8 cellular contexts compared by ENCODE assay signal in genomic region chrX:70452143-70452733, GRCh38. TPM values are rescaled to one million over a fixed set of nuclear protein-coding genes. Genes with fewer than 3 reads are reported as not detected.
DNase-seq lines count a peak whose midpoint lies in the region; ATAC-seq, FAIRE-seq and TF ChIP-seq lines count a peak whose summit lies in the region.

No MANE protein-coding gene starts in this region.

- intact Hi-C loops in K562 (cut with micrococcal nuclease) = loop anchor here (5.0 to 10.0 kb wide), 2 partner anchors 513 to 725 kb away; no protein-coding TSS in a partner anchor
- intact Hi-C loops in spleen (cut with DNase I; ENCODE audit: low total_unique reads) = no loop called here

- peak overlapping the region; percentile 33; the same call in 1 of the 2 replicates for H2AFZ ChIP-seq in Karpas-422 (ENCODE audit: low read length)
- peak overlapping the region; percentile 85 for H2AFZ ChIP-seq in K562 (ENCODE audit: low read depth, low read length)

- peak; percentile 5 to 34; a peak in 1 of 4 replicates for TF ChIP-seq RAD21 in K562 (CRISPR knock-in tag; conservative IDR thresholded peaks at IDR 0.05 in 1 of 2, IDR thresholded peaks at IDR 0.05 in 1 of 2)

- ATAC-seq in GM21360 (IDR thresholded peaks at IDR 0.05; ENCODE audit: unreplicated experiment) = peak; percentile 35
- ATAC-seq in K562 = peak; percentile 71

- peaks cover 0 to 9% (median 0%) of the 10 kb centered on the region in 3 donors for H3K36me3 Mint-ChIP-seq in CD8-positive, alpha-beta memory T cell
- peaks cover 4% of the 10 kb centered on the region for H3K36me3 Mint-ChIP-seq in T-helper 1 cell treated with Interleukin-12 subunit alpha and Interleukin-12 subunit beta and Interleukin-4 antibody, amounts not matched to agents 30 μg/mL and 1 μg/mL, for 36 hours (ENCODE audit: low read depth)

- no peaks in the 10 kb centered on the region for H3K9me3 ChIP-seq in CD8-positive, alpha-beta memory T cell (ENCODE audit: low read length)
- no peaks in the 10 kb centered on the region for H3K9me3 ChIP-seq in Karpas-422 (ENCODE audit: low read length)
- no peaks in the 10 kb centered on the region for H3K9me3 ChIP-seq in K562 (replicated peaks; ENCODE audit: control insufficient read depth, insufficient read depth, low read depth, low read length)
- H3K9me3 ChIP-seq in spleen = no peaks in the 10 kb centered on the region

- H3K9me3 Mint-ChIP-seq in CD8-positive, alpha-beta memory T cell = no peaks in the 10 kb centered on the region
- H3K9me3 Mint-ChIP-seq in T-helper 1 cell treated with Interleukin-12 subunit alpha and Interleukin-12 subunit beta and Interleukin-4 antibody, amounts not matched to agents 30 μg/mL and 1 μg/mL, for 36 hours = no peaks in the 10 kb centered on the region

- H3K79me2 ChIP-seq in Karpas-422 (ENCODE audit: low read length) (0 out of 2 replicates have a peak, but pooled peaks cover 4% of the 10 kb centered on the region), K562 (ENCODE audit: control insufficient read depth, insufficient read depth, low read length) (peaks cover 3% of the 10 kb centered on the region; the same call in 2 of the 3 replicates)

- H3K4me1 Mint-ChIP-seq in CD8-positive, alpha-beta memory T cell = peaks cover 36 to 44% (median 41%) of the 10 kb centered on the region in 3 donors
- H3K4me1 Mint-ChIP-seq in T-helper 1 cell treated with Interleukin-12 subunit alpha and Interleukin-12 subunit beta and Interleukin-4 antibody, amounts not matched to agents 30 μg/mL and 1 μg/mL, for 36 hours (ENCODE audit: low read depth) = peaks cover 34% of the 10 kb centered on the region

- POLR2A ChIA-PET in CD8-positive, alpha-beta memory T cell (lab: Charles Lee) = interaction anchor here (0.6 to 1.4 kb wide), 2 partner anchors 17 to 479 kb away, joined by 3 to 10 read pairs; partner anchors contain the start of gene SLC7A3
- POLR2A ChIA-PET in K562 (lab: Yijun Ruan, JAX) = interaction anchor here (0.7 to 1.6 kb wide), 4 partner anchors 9 to 213 kb away, joined by 3 to 4 read pairs (median 3); no protein-coding TSS in a partner anchor

- TF ChIP-seq EP300 in K562 (IDR thresholded peaks at IDR 0.05; ENCODE audit: low read length) = no peak

- no TSS peak for BruUV-seq in K562 (replicated peaks; lab: Mats Ljungman, UMichigan)

- no peaks in the 10 kb centered on the region for H3K9me1 ChIP-seq in K562 (ENCODE audit: control insufficient read depth, insufficient read depth, low read length)

- peaks cover 13% of the 10 kb centered on the region for H3K4me1 ChIP-seq in CD8-positive, alpha-beta memory T cell (ENCODE audit: insufficient read depth, low read length)
- H3K4me1 ChIP-seq in Karpas-422 (ENCODE audit: low read length) (peaks cover 18% of the 10 kb centered on the region), K562 (replicated peaks in 1 of 2; ENCODE audit: control insufficient read depth in 2 of 2, insufficient read depth in 2 of 2, low read length in 2 of 2) (peaks cover 0 to 23% of the 10 kb centered on the region in 2 experiments; a peak in 4 of 5 replicates), spleen (peaks cover 0 to 46% (median 18%) of the 10 kb centered on the region in 6 donors)

- peak overlapping the region; percentile 80 to 98 (median 90) for H3K27ac Mint-ChIP-seq in CD8-positive, alpha-beta memory T cell
- H3K27ac Mint-ChIP-seq in T-helper 1 cell treated with Interleukin-12 subunit alpha and Interleukin-12 subunit beta and Interleukin-4 antibody, amounts not matched to agents 30 μg/mL and 1 μg/mL, for 36 hours = peak overlapping the region; percentile 78

- in situ Hi-C loops in K562 (cut with MboI) = loop anchor here (10.0 kb wide), 1 partner anchor 213 kb away; no protein-coding TSS in a partner anchor

- H3K27ac ChIP-seq in CD8-positive, alpha-beta memory T cell (ENCODE audit: low read depth, low read length) = no peak overlapping the region
- H3K27ac ChIP-seq in Karpas-422 (ENCODE audit: low read length) (peak overlapping the region; percentile 46), K562 (ENCODE audit: extremely low read depth, low read depth, low read length) (no peak overlapping the region), spleen (peak overlapping the region; percentile 2 to 84 (median 54))

- CTCF ChIA-PET in CD8-positive, alpha-beta memory T cell (lab: Charles Lee) = interaction anchor here (1.4 to 3.7 kb wide), 5 partner anchors 8 to 20 kb away, joined by 3 to 26 read pairs (median 3); no protein-coding TSS in a partner anchor
- CTCF ChIA-PET in K562 (lab: Yijun Ruan, JAX; ENCODE audit: low intra/inter-chr PET ratio) = no interaction called here

- no peaks in the 10 kb centered on the region for H3K36me3 ChIP-seq in CD8-positive, alpha-beta memory T cell (ENCODE audit: insufficient read depth, low read length)
- H3K36me3 ChIP-seq in Karpas-422 (ENCODE audit: insufficient read depth, low read length) (no peaks in the 10 kb centered on the region), K562 (ENCODE audit: control insufficient read depth, insufficient read depth, low read length) (no peaks in the 10 kb centered on the region), spleen (no peaks in the 10 kb centered on the region)

- TF ChIP-seq CTCF in K562 (IDR thresholded peaks at IDR 0.05 in 2 of 3, conservative IDR thresholded peaks at IDR 0.05 in 1 of 3; ENCODE audit: insufficient read depth in 2 of 3, low read depth in 1 of 3, low read length in 3 of 3) (peak; percentile 64 to 74 (median 66)), spleen (IDR thresholded peaks at IDR 0.05 in 8 of 11, conservative IDR thresholded peaks at IDR 0.05 in 3 of 11) (peak in 10 of 11 experiments; percentile 15 to 72 (median 60))

- FAIRE-seq in K562 (lab: Jason Lieb, UNC) = peak; percentile 82

- H3K9me2 ChIP-seq in Karpas-422 (replicated peaks; ENCODE audit: insufficient read depth, low read length) = no peaks in the 10 kb centered on the region

- WGBS in K562 (ENCODE audit: insufficient coverage, low coverage, missing lambda C conversion rate) = 3% methylated on average over 8 of the region's 39 CpGs
- WGBS in spleen, 5 donors = 0 to 35% (median 1%) methylated on average over 15 to 39 of the region's 39 CpGs

- H3K9ac ChIP-seq in Karpas-422 (ENCODE audit: low read length) = peak overlapping the region; percentile 81
- peak overlapping the region in 1 of 2 experiments; percentile 52; a peak in 1 of 4 replicates for H3K9ac ChIP-seq in K562 (ENCODE audit: insufficient read depth in 1 of 2, low read depth in 2 of 2, low read length in 2 of 2)

- H3K4me3 ChIP-seq in CD8-positive, alpha-beta memory T cell (ENCODE audit: low read length) = peak overlapping the region; percentile 47
- H3K4me3 ChIP-seq in Karpas-422 (ENCODE audit: low read length) (peak overlapping the region; percentile 75), K562 (peak overlapping the region; percentile 38), spleen (peak overlapping the region; percentile 20 to 76 (median 48))

- no peaks in the 10 kb centered on the region for H3K27me3 ChIP-seq in CD8-positive, alpha-beta memory T cell (ENCODE audit: insufficient read depth, low read length, poor library complexity, severe bottlenecking)
- H3K27me3 ChIP-seq in Karpas-422 (ENCODE audit: low read length) (no peaks in the 10 kb centered on the region), K562 (ENCODE audit: control insufficient read depth in 2 of 2, insufficient read depth in 2 of 2, low read length in 2 of 2) (peaks cover 0 to 13% of the 10 kb centered on the region in 2 experiments; a peak in 1 of 5 replicates), spleen (replicated peaks in 1 of 7) (peaks cover 0 to 40% (median 0%) of the 10 kb centered on the region in 7 donors)

- peak overlapping the region; percentile 86 to 98 (median 92) for H3K4me3 Mint-ChIP-seq in CD8-positive, alpha-beta memory T cell
- H3K4me3 Mint-ChIP-seq in T-helper 1 cell treated with Interleukin-12 subunit alpha and Interleukin-12 subunit beta and Interleukin-4 antibody, amounts not matched to agents 30 μg/mL and 1 μg/mL, for 36 hours = peak overlapping the region; percentile 91

- H4K20me1 ChIP-seq in Karpas-422 (ENCODE audit: insufficient read depth, low read depth, low read length) (no peaks in the 10 kb centered on the region), K562 (replicated peaks; ENCODE audit: control insufficient read depth, insufficient read depth, low read length) (0 out of 2 replicates have a peak, but pooled peaks cover 9% of the 10 kb centered on the region)

- peaks cover 0 to 10% of the 10 kb centered on the region in 2 donors for H3K27me3 Mint-ChIP-seq in CD8-positive, alpha-beta memory T cell
- H3K27me3 Mint-ChIP-seq in T-helper 1 cell treated with Interleukin-12 subunit alpha and Interleukin-12 subunit beta and Interleukin-4 antibody, amounts not matched to agents 30 μg/mL and 1 μg/mL, for 36 hours (ENCODE audit: low read depth) = no peaks in the 10 kb centered on the region

- peak; percentile 34 to 72 (median 43) for DNase-seq in CD8-positive, alpha-beta memory T cell
- DNase-seq in Karpas-422 (peak; percentile 88), K562 (ENCODE audit: extremely low read depth in 1 of 4, low spot score in 3 of 4) (peak; percentile 51 to 78 (median 62)), iPS-NIHi11 (ENCODE audit: low spot score) (peak; percentile 47), spleen (peak; percentile 84), iPS-NIHi7 (ENCODE audit: extremely low spot score) (no peak)

- TF ChIP-seq POLR2A in K562 (conservative IDR thresholded peaks at IDR 0.05) (no peak), spleen (IDR thresholded peaks at IDR 0.05) (no peak)

- peak overlapping the region; percentile 69 for H3K4me2 ChIP-seq in Karpas-422 (ENCODE audit: low read depth, low read length, poor library complexity, severe bottlenecking)
- H3K4me2 ChIP-seq in K562 (ENCODE audit: insufficient read depth, low read length) = peak overlapping the region; percentile 66

RNA-seq across cellular contexts. Expression of gene DLG3, which starts 7.6 kb away (rescaled TPM):
- 10 to 100 TPM; 28.1 to 30.4 TPM for total RNA-seq in CD8-positive, alpha-beta memory T cell
- polyA plus RNA-seq in CD8-positive, alpha-beta memory T cell = 13.5 TPM
- 14.5 and 24.6 TPM in 2 replicates for total RNA-seq in Karpas-422 (2014; rRNA removed; shearing (Covaris generic); ENCODE audit: low replicate concordance)
- total RNA-seq in K562 (2011; cell fraction: chromatin; rRNA removed; ENCODE audit: low replicate concordance) = 6.5 and 9.0 TPM in 2 replicates
- total RNA-seq in K562 (2011; cell fraction: nucleolus; rRNA removed) = 4.2 and 4.3 TPM in 2 replicates
- 5.1 and 5.2 TPM in 2 replicates for total RNA-seq in K562 (2011; cell fraction: nucleoplasm; rRNA removed)
- total RNA-seq in K562 (2014; rRNA removed) (4.3 and 4.5 TPM in 2 replicates), K562 (2014; rRNA removed; fragmentation: Illumina TruSeq; extraction: Trizol) (9.9 and 12.9 TPM in 2 replicates), K562 (2015; rRNA removed; fragmentation: Illumina TruSeq; extraction: Trizol) (5.4 and 9.2 TPM in 2 replicates), K562 (2021) (8.2 and 8.7 TPM in 2 replicates), spleen (10 to 100 TPM; 27.9 to 46.3 (median 39.7) TPM)
- polyA plus RNA-seq in K562 (2011; rRNA removed) (10.4 and 11.9 TPM in 2 replicates), K562 (2014; fragmentation: Illumina TruSeq; extraction: Trizol) (10.6 and 15.7 TPM in 2 replicates), K562 (2014; fragmentation: Nextera tagmentation; extraction: Ambion mirVana) (1 to 10 TPM; 3.1 TPM), K562 (2014; rRNA removed) (6.8 and 8.8 TPM in 2 replicates), spleen (1 to 10 TPM; 2.7 to 6.2 (median 4.3) TPM)
- 4.6 and 8.8 TPM in 2 replicates for polyA plus RNA-seq in K562 (2011; cell fraction: cytosol; rRNA removed)
- polyA plus RNA-seq in K562 (2011; cell fraction: nucleus; rRNA removed) = 6.6 and 7.7 TPM in 2 replicates
- polyA plus RNA-seq in K562 (2012) = 6.1 and 6.4 TPM in 2 replicates
- 9.7 and 11.6 TPM in 2 replicates for polyA minus RNA-seq in K562 (2011; rRNA and poly(A)+ RNA removed)
- 2.3 and 6.9 TPM in 2 replicates for polyA minus RNA-seq in K562 (2011; cell fraction: cytosol; rRNA and poly(A)+ RNA removed)
- polyA minus RNA-seq in K562 (2011; cell fraction: nucleus; rRNA and poly(A)+ RNA removed) = 1.3 and 4.4 TPM in 2 replicates

RNA-seq across cellular contexts. Expression of gene GDPD2, which starts 29.1 kb away (rescaled TPM):
- under 1 TPM in 1 of 2 experiments, not detected in 1; 0.09 TPM for total RNA-seq in CD8-positive, alpha-beta memory T cell
- not detected for polyA plus RNA-seq in CD8-positive, alpha-beta memory T cell
- not detected in 2 replicates for total RNA-seq in Karpas-422 (2014; rRNA removed; shearing (Covaris generic); ENCODE audit: low replicate concordance)
- total RNA-seq in K562 (2011; cell fraction: chromatin; rRNA removed; ENCODE audit: low replicate concordance) = 0.16 and 0.32 TPM in 2 replicates
- total RNA-seq in K562 (2011; cell fraction: nucleolus; rRNA removed) = not detected in 2 replicates
- not detected in 2 replicates for total RNA-seq in K562 (2011; cell fraction: nucleoplasm; rRNA removed)
- not detected in 2 replicates for total RNA-seq in K562 (2014; rRNA removed)
- not detected in 2 replicates for total RNA-seq in K562 (2014; rRNA removed; fragmentation: Illumina TruSeq; extraction: Trizol)
- total RNA-seq in K562 (2015; rRNA removed; fragmentation: Illumina TruSeq; extraction: Trizol) = not detected in 2 replicates
- total RNA-seq in K562 (2021) = 0.09 TPM in 1 of 2 replicates, not detected in the other
- polyA plus RNA-seq in K562 (2011; rRNA removed) = 0.07 TPM in 1 of 2 replicates, not detected in the other
- 0.06 TPM in 1 of 2 replicates, not detected in the other for polyA plus RNA-seq in K562 (2011; cell fraction: cytosol; rRNA removed)
- 0.15 and 0.21 TPM in 2 replicates for polyA plus RNA-seq in K562 (2011; cell fraction: nucleus; rRNA removed)
- polyA plus RNA-seq in K562 (2012) = not detected in 2 replicates
- not detected in 2 replicates for polyA plus RNA-seq in K562 (2014; fragmentation: Illumina TruSeq; extraction: Trizol)
- polyA plus RNA-seq in K562 (2014; fragmentation: Nextera tagmentation; extraction: Ambion mirVana) = not detected
- polyA plus RNA-seq in K562 (2014; rRNA removed) = not detected in 2 replicates
- not detected in 2 replicates for polyA minus RNA-seq in K562 (2011; rRNA and poly(A)+ RNA removed)
- not detected in 2 replicates for polyA minus RNA-seq in K562 (2011; cell fraction: cytosol; rRNA and poly(A)+ RNA removed)
- polyA minus RNA-seq in K562 (2011; cell fraction: nucleus; rRNA and poly(A)+ RNA removed) = not detected in 2 replicates
- 100 to 1,000 TPM in 1 of 7 donors, 10 to 100 TPM in 6; 37.0 to 103 (median 68.6) TPM for total RNA-seq in spleen
- 10 to 100 TPM in 2 of 3 donors, 1 to 10 TPM in 1; 2.4 to 82.5 (median 25.1) TPM for polyA plus RNA-seq in spleen

Comparison
In these comparisons a context has a peak if more than half of its experiments do, and no peak if none do; other contexts are left out.
1. H3K27ac ChIP-seq: peak in Karpas-422 (single experiment) and spleen (8 of 8); none in CD8-positive, alpha-beta memory T cell (single experiment) and K562 (single experiment).
2. RNA of gene GDPD2, which starts 29.1 kb away (total RNA-seq): 37.0 to 103 TPM in spleen; 0.09 TPM in CD8-positive, alpha-beta memory T cell, not detected in Karpas-422 and 0.09 to 0.32 TPM in K562; every median in the first group is over 10 times any median in the second.
3. Peak in every context shown above with its lines, with median percentiles within 50 percentile points of each other: H3K4me3 ChIP-seq.